Comparison of ENCODE assay signal across 17 cellular contexts in genomic region chr1:26614655-26615411, GRCh38.
"Had no signal": no experiment of that assay in that cellular context is flagged by ENCODE, and none has a peak within 500 bp of the region (broad histone marks: within the 10 kb centered on the region; RNA-seq: fewer than 3 reads in every experiment).

No MANE protein-coding gene starts in this region.

- H3K4me3 ChIP-seq: esophagus muscularis mucosa, gastrocnemius medialis, heart right ventricle, psoas muscle, right lobe of liver, tibial nerve had no signal

- H3K36me3 ChIP-seq: esophagus muscularis mucosa, gastrocnemius medialis, heart right ventricle, right lobe of liver, tibial nerve had no signal

- H3K27me3 ChIP-seq: esophagus muscularis mucosa, gastrocnemius medialis, right lobe of liver, tibial nerve had no signal

- ATAC-seq: gastrocnemius medialis; heart right ventricle; naive thymus-derived CD4-positive, alpha-beta T cell; psoas muscle; right lobe of liver; stimulated activated memory B cell treated with anti-CD40 and anti-IgM and Interleukin-4, amounts not matched to agents 10 μg/mL and 1 μg/mL and 100 μg/mL, for 72 hours had no signal

- FAIRE-seq: endometrium, islet of Langerhans had no signal

- H3K9me3 ChIP-seq: esophagus muscularis mucosa, gastrocnemius medialis, heart right ventricle, psoas muscle, right lobe of liver, tibial nerve had no signal

- H3K27ac ChIP-seq: epithelial cell of prostate, esophagus muscularis mucosa, gastrocnemius medialis, heart right ventricle, psoas muscle, right lobe of liver, tibial nerve had no signal

- DNase-seq: effector memory CD4-positive, alpha-beta T cell; gastrocnemius medialis; heart right ventricle; hypothalamus; kidney glomerular epithelial cell; naive thymus-derived CD4-positive, alpha-beta T cell; nephron progenitor cell; psoas muscle; retina; right lobe of liver; stimulated activated CD4-positive, alpha-beta T cell treated with anti-CD3 and anti-CD28 coated beads, Interleukin-4, amount 100 ng/mL, for 1 hour had no signal
